Comparison of ENCODE assay signal across 8 cellular contexts in genomic region chr10:70364001-70364771, GRCh38. TPM values are rescaled to one million over a fixed set of nuclear protein-coding genes. Genes with fewer than 3 reads are reported as not detected.
A peak's percentile ranks its signal among the peaks of the same experiment; 100 is the strongest.
DNase-seq lines count a peak whose midpoint lies in the region; ATAC-seq and TF ChIP-seq lines count a peak whose summit lies in the region.

No MANE protein-coding gene starts in this region.

- H3K27ac ChIP-seq in cardiac muscle cell: no peak overlapping the region

- peak; percentile 55 for DNase-seq in GDM1 (lab: John Stamatoyannopoulos, UW)
- DNase-seq in HEK293T (ENCODE audit: extremely low spot score): peak; percentile 90
- DNase-seq in NCI-H1092 (lab: John Stamatoyannopoulos, UW): peak; percentile 70
- DNase-seq in SW 1271 (lab: John Stamatoyannopoulos, UW): peak; percentile 22 to 73
- peak; percentile 87 for DNase-seq in activated naive CD8-positive, alpha-beta T cell treated with anti-CD3 and anti-CD28 coated beads, Interleukin-2, amount 50 U/mL, for 24 hours
- peak; percentile 90 to 99 for DNase-seq in cardiac muscle cell (ENCODE audit: low read depth in 1 of 2, low spot score in 1 of 2)
- DNase-seq in posterior vena cava (ENCODE audit: low spot score): peak; percentile 97
- peak; percentile 90 for DNase-seq in type B pancreatic cell (ENCODE audit: extremely low spot score, unreplicated experiment)

- H3K4me3 Mint-ChIP-seq in activated naive CD8-positive, alpha-beta T cell treated with anti-CD3 and anti-CD28 coated beads, Interleukin-2, amount 50 U/mL, for 24 hours: no peak overlapping the region
- no peak overlapping the region for H3K4me3 Mint-ChIP-seq in type B pancreatic cell

- peaks cover 3% of the 10 kb centered on the region for H3K4me1 ChIP-seq in cardiac muscle cell (ENCODE audit: low read depth)

- H3K4me1 Mint-ChIP-seq in activated naive CD8-positive, alpha-beta T cell treated with anti-CD3 and anti-CD28 coated beads, Interleukin-2, amount 50 U/mL, for 24 hours: peaks cover 9% of the 10 kb centered on the region
- peaks cover 7% of the 10 kb centered on the region for H3K4me1 Mint-ChIP-seq in type B pancreatic cell (ENCODE audit: unreplicated experiment)

- peak; percentile 90 for TF ChIP-seq CTCF in cardiac muscle cell (IDR thresholded peaks at IDR 0.05; ENCODE audit: low read depth, low read length)
- peak; percentile 97 for TF ChIP-seq CTCF in type B pancreatic cell (conservative IDR thresholded peaks at IDR 0.05)

- ATAC-seq in activated naive CD8-positive, alpha-beta T cell treated with anti-CD3 and anti-CD28 coated beads, Interleukin-2, amount 50 U/mL, for 24 hours: peak; percentile 93

- H3K36me3 Mint-ChIP-seq in activated naive CD8-positive, alpha-beta T cell treated with anti-CD3 and anti-CD28 coated beads, Interleukin-2, amount 50 U/mL, for 24 hours (ENCODE audit: low read depth): no peaks in the 10 kb centered on the region
- H3K36me3 Mint-ChIP-seq in type B pancreatic cell: no peaks in the 10 kb centered on the region

- POLR2A ChIA-PET in HEK293T (lab: Yijun Ruan, JAX): interaction anchor here (1.2 to 1.8 kb wide), 4 partner anchors 40 to 218 kb away, joined by 4 to 12 read pairs (median 6); partner anchors contain the start of genes EIF4EBP2 and TYSND1

- intact Hi-C loops in posterior vena cava (cut with DNase I): loop anchor here (2.0 to 5.0 kb wide), 2 partner anchors 141 to 142 kb away; no protein-coding TSS in a partner anchor

- H3K27ac Mint-ChIP-seq in activated naive CD8-positive, alpha-beta T cell treated with anti-CD3 and anti-CD28 coated beads, Interleukin-2, amount 50 U/mL, for 24 hours: no peak overlapping the region
- H3K27ac Mint-ChIP-seq in type B pancreatic cell: peak overlapping the region; percentile 67

- CTCF ChIA-PET in HEK293T (lab: Yijun Ruan, JAX): interaction anchor here (0.6 to 2.9 kb wide), 23 partner anchors 9 to 294 kb away, joined by 3 to 37 read pairs (median 3); partner anchors contain the start of gene TYSND1

- H3K4me3 ChIP-seq in cardiac muscle cell: no peak overlapping the region

- no peaks in the 10 kb centered on the region for H3K27me3 Mint-ChIP-seq in activated naive CD8-positive, alpha-beta T cell treated with anti-CD3 and anti-CD28 coated beads, Interleukin-2, amount 50 U/mL, for 24 hours
- no peaks in the 10 kb centered on the region for H3K27me3 Mint-ChIP-seq in type B pancreatic cell

- no peaks in the 10 kb centered on the region for H3K36me3 ChIP-seq in cardiac muscle cell

- no peaks in the 10 kb centered on the region for H3K9me3 Mint-ChIP-seq in activated naive CD8-positive, alpha-beta T cell treated with anti-CD3 and anti-CD28 coated beads, Interleukin-2, amount 50 U/mL, for 24 hours
- H3K9me3 Mint-ChIP-seq in type B pancreatic cell: no peaks in the 10 kb centered on the region

- no peaks in the 10 kb centered on the region for H3K9me3 ChIP-seq in cardiac muscle cell (ENCODE audit: low read depth)

- no peaks in the 10 kb centered on the region for H3K27me3 ChIP-seq in cardiac muscle cell

TF ChIP-seq in HEK293T, 16 proteins besides CTCF, POLR2A, EP300 and RAD21:
- no peak for TF ChIP-seq FOXK2 (IDR thresholded peaks at IDR 0.05)

RNA-seq across cellular contexts. Expression of gene LRRC20, which starts 18.2 kb away (rescaled TPM):
- total RNA-seq in cardiac muscle cell (79.0 and 80.4 TPM in 2 replicates), posterior vena cava (1 to 10 TPM; 3.1 to 3.9 TPM), type B pancreatic cell (ENCODE audit: low replicate concordance) (6.1 and 17.6 TPM in 2 replicates)
- polyA plus RNA-seq in cardiac muscle cell: 44.3 and 52.3 TPM in 2 replicates

RNA-seq across cellular contexts. Expression of gene EIF4EBP2, which starts 39.8 kb away (rescaled TPM):
- total RNA-seq in cardiac muscle cell (39.1 and 43.0 TPM in 2 replicates), posterior vena cava (10 to 100 TPM; 50.1 to 55.5 TPM), type B pancreatic cell (ENCODE audit: low replicate concordance) (80.4 and 100 TPM in 2 replicates)
- 36.8 and 40.3 TPM in 2 replicates for polyA plus RNA-seq in cardiac muscle cell
